21 cellular contexts compared by ENCODE assay signal in the genomic region with DNA sequence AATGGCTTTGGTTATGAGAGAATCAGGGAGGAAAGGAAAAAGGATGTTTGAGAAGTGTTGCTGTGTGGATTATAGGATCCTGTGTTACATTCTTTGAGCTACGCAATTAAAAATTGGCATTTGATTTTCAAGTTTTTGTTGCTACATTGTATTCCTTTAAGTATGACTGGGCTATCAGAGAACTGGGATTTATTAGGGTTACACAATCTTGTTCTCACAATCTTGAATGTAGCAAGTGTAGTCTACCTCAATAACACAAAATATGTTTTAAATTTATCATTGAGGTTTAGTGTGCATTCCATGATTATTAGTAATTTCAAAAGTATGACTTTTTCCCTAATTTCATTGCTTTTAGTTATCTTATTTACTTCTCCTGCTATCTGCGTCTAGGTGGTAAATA.
"Had no signal": no experiment of that assay in that cellular context is flagged by ENCODE, and none has a peak within 500 bp of the region (broad histone marks: within the 10 kb centered on the region; RNA-seq: fewer than 3 reads in every experiment).

No MANE protein-coding gene starts in this region.

- H3K27me3 Mint-ChIP-seq: activated CD4-positive, alpha-beta memory T cell treated with anti-CD3 and anti-CD28 coated beads for 36 hours had no signal

- H3K4me2 ChIP-seq: neural progenitor cell had no signal

- H3K9me3 ChIP-seq: esophagus squamous epithelium, spleen, thoracic aorta had no signal

- H3K36me3 ChIP-seq: brain microvascular endothelial cell, esophagus squamous epithelium, neural progenitor cell, spleen, thoracic aorta had no signal

- H3K4me1 ChIP-seq: esophagus squamous epithelium, neural progenitor cell, spleen had no signal

- DNase-seq: activated CD4-positive, alpha-beta memory T cell treated with anti-CD3 and anti-CD28 coated beads for 36 hours; activated CD4-positive, alpha-beta T cell treated with anti-CD3 and anti-CD28 coated beads for 48 hours; activated effector memory CD4-positive, alpha-beta T cell treated with anti-CD3 and anti-CD28 coated beads, Interleukin-2, amount 50 U/mL, for 16 hours; activated naive CD4-positive, alpha-beta T cell treated with anti-CD3 and anti-CD28 coated beads, Interleukin-2, amount 50 U/mL, for 16 hours; activated naive CD8-positive, alpha-beta T cell treated with anti-CD3 and anti-CD28 coated beads, Interleukin-2, amount 50 U/mL, for 24 hours; activated T-cell treated with anti-CD3 and anti-CD28 coated beads, Interleukin-2, amount 50 U/mL, for 72 hours; aorta; brain microvascular endothelial cell; caudate nucleus; dorsolateral prefrontal cortex; effector memory CD8-positive, alpha-beta T cell; esophagus squamous epithelium; naive thymus-derived CD8-positive, alpha-beta T cell; spleen; stimulated activated CD4-positive, alpha-beta T cell treated with anti-CD3 and anti-CD28 coated beads, Interleukin-4, amount 100 ng/mL, for 1 hour; stimulated activated naive CD4-positive, alpha-beta T cell had no signal

- H3K27ac Mint-ChIP-seq: activated CD4-positive, alpha-beta memory T cell treated with anti-CD3 and anti-CD28 coated beads for 36 hours; activated naive CD8-positive, alpha-beta T cell treated with anti-CD3 and anti-CD28 coated beads, Interleukin-2, amount 50 U/mL, for 24 hours; activated T-cell treated with anti-CD3 and anti-CD28 coated beads, Interleukin-2, amount 50 U/mL, for 72 hours; effector memory CD8-positive, alpha-beta T cell; mesothelial cell of epicardium; naive thymus-derived CD8-positive, alpha-beta T cell; neural progenitor cell; progenitor cell of endocrine pancreas; type B pancreatic cell had no signal

- H3K36me3 Mint-ChIP-seq: activated CD4-positive, alpha-beta memory T cell treated with anti-CD3 and anti-CD28 coated beads for 36 hours; mesothelial cell of epicardium; naive thymus-derived CD8-positive, alpha-beta T cell; neural progenitor cell; type B pancreatic cell had no signal

- H2AFZ ChIP-seq: neural progenitor cell had no signal

- H3K4me1 Mint-ChIP-seq: activated naive CD8-positive, alpha-beta T cell treated with anti-CD3 and anti-CD28 coated beads, Interleukin-2, amount 50 U/mL, for 24 hours; mesothelial cell of epicardium; naive thymus-derived CD8-positive, alpha-beta T cell; neural progenitor cell had no signal

- H3K9ac ChIP-seq: neural progenitor cell had no signal

- H3K4me3 Mint-ChIP-seq: activated CD4-positive, alpha-beta memory T cell treated with anti-CD3 and anti-CD28 coated beads for 36 hours; activated naive CD8-positive, alpha-beta T cell treated with anti-CD3 and anti-CD28 coated beads, Interleukin-2, amount 50 U/mL, for 24 hours; activated T-cell treated with anti-CD3 and anti-CD28 coated beads, Interleukin-2, amount 50 U/mL, for 72 hours; effector memory CD8-positive, alpha-beta T cell; mesothelial cell of epicardium; naive thymus-derived CD8-positive, alpha-beta T cell; neural progenitor cell; type B pancreatic cell had no signal

- H3K27ac ChIP-seq: brain microvascular endothelial cell, dorsolateral prefrontal cortex, esophagus squamous epithelium, neural progenitor cell, spleen, thoracic aorta had no signal

- ATAC-seq: activated naive CD8-positive, alpha-beta T cell treated with anti-CD3 and anti-CD28 coated beads, Interleukin-2, amount 50 U/mL, for 24 hours; activated T-cell treated with anti-CD3 and anti-CD28 coated beads, Interleukin-2, amount 50 U/mL, for 72 hours; effector memory CD8-positive, alpha-beta T cell; naive thymus-derived CD8-positive, alpha-beta T cell had no signal

- H3K27me3 ChIP-seq: brain microvascular endothelial cell, esophagus squamous epithelium, neural progenitor cell, spleen had no signal

- H3K4me3 ChIP-seq: dorsolateral prefrontal cortex, esophagus squamous epithelium, neural progenitor cell, spleen, thoracic aorta had no signal
